In the genomic region with DNA sequence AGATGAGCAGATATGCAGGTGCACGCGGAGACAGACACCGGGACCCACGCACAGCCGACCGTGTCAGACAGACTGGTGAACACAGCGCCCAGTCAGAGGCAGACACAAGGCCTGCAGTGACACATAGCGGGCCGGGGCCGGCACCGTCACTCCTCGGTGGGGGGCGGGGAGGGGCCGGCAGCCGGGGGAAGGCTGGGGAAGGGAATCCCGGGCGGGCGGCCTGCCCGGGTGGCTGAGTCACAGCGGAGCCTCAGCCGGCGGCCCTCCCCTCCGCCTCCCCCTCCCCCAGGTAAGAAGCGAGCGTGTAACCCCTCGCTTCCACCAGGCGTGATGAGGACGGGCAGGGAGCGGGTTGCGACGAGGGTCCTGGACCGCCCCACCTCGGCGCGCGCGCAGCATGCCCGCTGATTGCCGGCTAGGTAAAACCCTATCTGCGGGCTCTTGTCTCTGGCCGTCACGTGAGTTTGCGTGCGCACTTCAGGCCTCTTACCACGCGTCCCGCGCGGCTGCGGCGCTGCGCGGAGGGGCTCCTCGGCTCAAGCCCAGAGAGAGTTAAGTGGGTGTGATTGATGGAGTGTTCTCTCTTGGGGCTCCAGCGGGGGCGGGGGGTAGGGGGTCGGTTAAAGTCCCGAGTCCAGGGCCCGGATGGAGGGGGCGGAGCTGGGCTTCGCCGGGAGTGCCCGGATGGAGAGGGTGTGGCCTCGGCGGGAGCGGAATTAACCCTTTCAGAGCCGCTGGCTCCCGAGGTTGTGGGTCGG, we compare ENCODE assay signal across 8 cellular contexts. TPM values are rescaled to one million over a fixed set of nuclear protein-coding genes. Genes with fewer than 3 reads are reported as not detected.
DNase-seq lines count a peak whose midpoint lies in the region; ATAC-seq and TF ChIP-seq lines count a peak whose summit lies in the region.

No MANE protein-coding gene starts in this region.

- TF ChIP-seq CTCF in GM23338 (conservative IDR thresholded peaks at IDR 0.05; ENCODE audit: low read depth in 2 of 2), result no peak; a peak in 1 of 4 replicates
- no peak for TF ChIP-seq CTCF in progenitor cell of endocrine pancreas (IDR thresholded peaks at IDR 0.05; ENCODE audit: unreplicated experiment)

- H3K36me3 Mint-ChIP-seq in GM23338 (ENCODE audit: low read depth) (peaks cover 2% of the 10 kb centered on the region; the same call in 1 of the 3 replicates), progenitor cell of endocrine pancreas (ENCODE audit: insufficient read depth) (peaks cover 12% of the 10 kb centered on the region)

- 0 to 1% (median 0%) methylated on average over 54 to 69 of the region's 69 CpGs for WGBS in adipose tissue, 3 donors

- H3K36me3 ChIP-seq in GM23338 (ENCODE audit: insufficient read depth), result peaks cover 6% of the 10 kb centered on the region; the same call in 1 of the 2 replicates

- H4K20me1 ChIP-seq in GM23338 (replicated peaks; ENCODE audit: insufficient read depth), result peaks cover 13% of the 10 kb centered on the region

- H3K4me2 ChIP-seq in GM23338, result peak overlapping the region; percentile 99

- H3K9me3 Mint-ChIP-seq in GM23338 (no peaks in the 10 kb centered on the region; the same call in 2 of the 3 replicates), progenitor cell of endocrine pancreas (ENCODE audit: low read depth) (no peaks in the 10 kb centered on the region)

- DNase-seq in DMS 273 treated with DMSO at 0.1 percent for 48 hours (lab: John Stamatoyannopoulos, UW) (peak; percentile 64), GM23338 (ENCODE audit: low spot score) (peak; percentile 96), NCI-H1105 (lab: John Stamatoyannopoulos, UW) (peak; percentile 95), T follicular helper cell (ENCODE audit: low read depth) (peak; percentile 94), left cardiac atrium (peak; percentile 94), progenitor cell of endocrine pancreas (ENCODE audit: low spot score, unreplicated experiment) (peak; percentile 97), ureter (ENCODE audit: low spot score) (peak; percentile 96)

- no peak overlapping the region for H3K27ac ChIP-seq in GM23338 (ENCODE audit: low read depth)
- H3K27ac ChIP-seq in adipose tissue (ENCODE audit: low read depth, low read length), result peak overlapping the region; percentile 97

- H3K27me3 Mint-ChIP-seq in GM23338 (ENCODE audit: insufficient read depth, low read depth, poor library complexity) (peaks cover 64% of the 10 kb centered on the region), progenitor cell of endocrine pancreas (no peaks in the 10 kb centered on the region)

- peak overlapping the region; percentile 99 for H2AFZ ChIP-seq in GM23338

- H3K4me3 ChIP-seq in GM23338, result peak overlapping the region; percentile 94

- no peak overlapping the region for H3K27ac Mint-ChIP-seq in GM23338
- peak overlapping the region; percentile 97 for H3K27ac Mint-ChIP-seq in progenitor cell of endocrine pancreas

- no peaks in the 10 kb centered on the region for H3K79me2 ChIP-seq in GM23338 (replicated peaks; ENCODE audit: insufficient read depth)

- peaks cover 87% of the 10 kb centered on the region for H3K27me3 ChIP-seq in GM23338 (ENCODE audit: insufficient read depth)

- H3K4me1 Mint-ChIP-seq in GM23338 (peaks cover 40% of the 10 kb centered on the region), progenitor cell of endocrine pancreas (ENCODE audit: low read depth) (peaks cover 56% of the 10 kb centered on the region)

- H3F3A ChIP-seq in GM23338 (replicated peaks; ENCODE audit: low read depth), result peaks cover 21% of the 10 kb centered on the region

- intact Hi-C loops in left cardiac atrium (cut with DNase I), result no loop called here

- H3K9me2 ChIP-seq in GM23338 (ENCODE audit: insufficient read depth), result no peaks in the 10 kb centered on the region

- ATAC-seq in GM23338 (peak; percentile 43), left cardiac atrium (peak; percentile 72 to 78)

- peak overlapping the region; percentile 88 for H3K4me3 Mint-ChIP-seq in GM23338
- H3K4me3 Mint-ChIP-seq in progenitor cell of endocrine pancreas (ENCODE audit: low read depth), result peak overlapping the region; percentile 94

- peaks cover 27% of the 10 kb centered on the region for H3K4me1 ChIP-seq in GM23338 (ENCODE audit: insufficient read depth)

TF ChIP-seq in GM23338, 12 proteins besides CTCF, POLR2A, EP300 and RAD21 (continues in another document):
- TF ChIP-seq, protein P1, sequence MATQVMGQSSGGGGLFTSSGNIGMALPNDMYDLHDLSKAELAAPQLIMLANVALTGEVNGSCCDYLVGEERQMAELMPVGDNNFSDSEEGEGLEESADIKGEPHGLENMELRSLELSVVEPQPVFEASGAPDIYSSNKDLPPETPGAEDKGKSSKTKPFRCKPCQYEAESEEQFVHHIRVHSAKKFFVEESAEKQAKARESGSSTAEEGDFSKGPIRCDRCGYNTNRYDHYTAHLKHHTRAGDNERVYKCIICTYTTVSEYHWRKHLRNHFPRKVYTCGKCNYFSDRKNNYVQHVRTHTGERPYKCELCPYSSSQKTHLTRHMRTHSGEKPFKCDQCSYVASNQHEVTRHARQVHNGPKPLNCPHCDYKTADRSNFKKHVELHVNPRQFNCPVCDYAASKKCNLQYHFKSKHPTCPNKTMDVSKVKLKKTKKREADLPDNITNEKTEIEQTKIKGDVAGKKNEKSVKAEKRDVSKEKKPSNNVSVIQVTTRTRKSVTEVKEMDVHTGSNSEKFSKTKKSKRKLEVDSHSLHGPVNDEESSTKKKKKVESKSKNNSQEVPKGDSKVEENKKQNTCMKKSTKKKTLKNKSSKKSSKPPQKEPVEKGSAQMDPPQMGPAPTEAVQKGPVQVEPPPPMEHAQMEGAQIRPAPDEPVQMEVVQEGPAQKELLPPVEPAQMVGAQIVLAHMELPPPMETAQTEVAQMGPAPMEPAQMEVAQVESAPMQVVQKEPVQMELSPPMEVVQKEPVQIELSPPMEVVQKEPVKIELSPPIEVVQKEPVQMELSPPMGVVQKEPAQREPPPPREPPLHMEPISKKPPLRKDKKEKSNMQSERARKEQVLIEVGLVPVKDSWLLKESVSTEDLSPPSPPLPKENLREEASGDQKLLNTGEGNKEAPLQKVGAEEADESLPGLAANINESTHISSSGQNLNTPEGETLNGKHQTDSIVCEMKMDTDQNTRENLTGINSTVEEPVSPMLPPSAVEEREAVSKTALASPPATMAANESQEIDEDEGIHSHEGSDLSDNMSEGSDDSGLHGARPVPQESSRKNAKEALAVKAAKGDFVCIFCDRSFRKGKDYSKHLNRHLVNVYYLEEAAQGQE (IDR thresholded peaks at IDR 0.05; ENCODE audit: unreplicated experiment), result no peak

RNA-seq across cellular contexts. Expression of a gene that starts 7.8 kb away (rescaled TPM):
- 1.4 and 1.8 TPM in 2 replicates for total RNA-seq in GM23338 (2014; rRNA removed; shearing (Covaris generic))
- polyA plus RNA-seq in GM23338 (2016; fragmentation: Nextera tagmentation; extraction: Ambion mirVana) (1.1 and 1.4 TPM in 2 replicates), adipose tissue (10 to 100 TPM in 2 of 3 donors, 1 to 10 TPM in 1; 4.6 to 44.6 (median 21.6) TPM)
- total RNA-seq in left cardiac atrium (10 to 100 TPM; 24.2 to 31.7 TPM), progenitor cell of endocrine pancreas (110 and 117 TPM in 2 replicates), ureter (31.8 TPM)

RNA-seq across cellular contexts. Expression of a gene that starts 13.1 kb away (rescaled TPM):
- 0.97 TPM in 1 of 2 replicates, not detected in the other for total RNA-seq in GM23338 (2014; rRNA removed; shearing (Covaris generic))
- polyA plus RNA-seq in GM23338 (2016; fragmentation: Nextera tagmentation; extraction: Ambion mirVana) (0.43 and 0.58 TPM in 2 replicates), adipose tissue (10 to 100 TPM; 10.4 to 85.7 (median 77.4) TPM)
- total RNA-seq in left cardiac atrium (10 to 100 TPM; 32.5 to 33.6 TPM), progenitor cell of endocrine pancreas (11.3 and 15.8 TPM in 2 replicates), ureter (9.9 TPM)

RNA-seq across cellular contexts. Expression of a gene that starts 15.6 kb away (rescaled TPM):
- total RNA-seq in GM23338 (2014; rRNA removed; shearing (Covaris generic)), result 17.1 and 24.0 TPM in 2 replicates
- polyA plus RNA-seq in GM23338 (2016; fragmentation: Nextera tagmentation; extraction: Ambion mirVana), result 74.8 and 78.5 TPM in 2 replicates
- polyA plus RNA-seq in adipose tissue, result 100 to 1,000 TPM in 2 of 3 donors, 10 to 100 TPM in 1; 69.0 to 191 (median 132) TPM
- total RNA-seq in left cardiac atrium, result 10 to 100 TPM; 66.9 to 83.1 TPM
- total RNA-seq in progenitor cell of endocrine pancreas, result 63.4 and 70.0 TPM in 2 replicates
- total RNA-seq in ureter, result 98.6 TPM

RNA-seq across cellular contexts. Expression of a gene that starts 16.0 kb away (rescaled TPM):
- total RNA-seq in GM23338 (2014; rRNA removed; shearing (Covaris generic)), result 5.6 and 8.4 TPM in 2 replicates
- polyA plus RNA-seq in GM23338 (2016; fragmentation: Nextera tagmentation; extraction: Ambion mirVana), result 2.7 and 3.5 TPM in 2 replicates
- polyA plus RNA-seq in adipose tissue, result 10 to 100 TPM in 2 of 3 donors, 1 to 10 TPM in 1; 8.9 to 15.4 (median 11.2) TPM
- total RNA-seq in left cardiac atrium, result 10 to 100 TPM; 15.6 to 17.1 TPM
- total RNA-seq in progenitor cell of endocrine pancreas, result 16.3 and 18.2 TPM in 2 replicates
- 15.7 TPM for total RNA-seq in ureter

RNA-seq across cellular contexts. Expression of a gene that starts 46.8 kb away (rescaled TPM):
- total RNA-seq in GM23338 (2014; rRNA removed; shearing (Covaris generic)), result 9.7 and 12.3 TPM in 2 replicates
- 2.9 and 3.0 TPM in 2 replicates for polyA plus RNA-seq in GM23338 (2016; fragmentation: Nextera tagmentation; extraction: Ambion mirVana)
- 100 to 1,000 TPM in 1 of 3 donors, 10 to 100 TPM in 2; 38.4 to 169 (median 39.4) TPM for polyA plus RNA-seq in adipose tissue
- total RNA-seq in left cardiac atrium, result 10 to 100 TPM; 24.9 to 32.9 TPM
- 112 and 119 TPM in 2 replicates for total RNA-seq in progenitor cell of endocrine pancreas
- total RNA-seq in ureter, result 225 TPM
